In genomic region chr1:32150847-32151246, GRCh38 we compare ENCODE assay signal across 27 cellular contexts. TPM values are rescaled to one million over a fixed set of nuclear protein-coding genes. Genes with fewer than 3 reads are reported as not detected.
DNase-seq lines count a peak whose midpoint lies in the region; ATAC-seq, FAIRE-seq and TF ChIP-seq lines count a peak whose summit lies in the region.
"Had no signal": no experiment of that assay in that cellular context is flagged by ENCODE, and none has a peak within 500 bp of the region (broad histone marks: within the 10 kb centered on the region; RNA-seq: fewer than 3 reads in every experiment).

No MANE protein-coding gene starts in this region.

- no peaks in the 10 kb centered on the region for H3K4me1 ChIP-seq in hepatocyte (ENCODE audit: insufficient read depth)
- H3K4me1 ChIP-seq in uterus, result peaks cover 5 to 6% of the 10 kb centered on the region in 2 donors
- H3K4me1 ChIP-seq: prostate gland had no signal

- DNase-seq in H54 (ENCODE audit: insufficient read length, low spot score) (no peak), WERI-Rb-1 (no peak), hepatocyte (ENCODE audit: low spot score) (no peak), uterus (peak in 1 of 2 donors; percentile 32), head of caudate nucleus (no peak), glutamatergic neuron (no peak)
- DNase-seq: activated CD4-positive, alpha-beta T cell treated with anti-CD3 and anti-CD28 coated beads, Interleukin-2, amount 50 U/mL, for 48 hours; adrenal gland; central memory CD4-positive, alpha-beta T cell; left cardiac atrium; midbrain; NCI-H1048; NCI-H187 treated with DMSO at 0.1 percent for 48 hours; OCI-M1; SIG-M5; stimulated activated CD4-positive, alpha-beta T cell treated with anti-CD3 and anti-CD28 coated beads, Interleukin-4, amount 100 ng/mL, for 24 hours; transverse colon had no signal

- H3K4me2 ChIP-seq in hepatocyte, result peak overlapping the region; percentile 16
- H3K4me2 ChIP-seq: BLaER1, KMS-11 had no signal

- TF ChIP-seq POLR2A in H54 (IDR thresholded peaks at IDR 0.05; ENCODE audit: low read depth, low read length) (no peak), uterus (IDR thresholded peaks at IDR 0.05) (no peak)

- peaks cover 43% of the 10 kb centered on the region for H4K20me1 ChIP-seq in hepatocyte (ENCODE audit: insufficient read depth, poor library complexity, severe bottlenecking)

- intact Hi-C loops in uterus (cut with DNase I; ENCODE audit: low total_unique reads), result no loop called here
- intact Hi-C loops in head of caudate nucleus (cut with DNase I), result no loop called here

- no peaks in the 10 kb centered on the region for H3K4me1 Mint-ChIP-seq in glutamatergic neuron (ENCODE audit: low read depth, unreplicated experiment)

- H3K9me2 ChIP-seq in hepatocyte (replicated peaks; ENCODE audit: insufficient read depth), result no peaks in the 10 kb centered on the region

- no peak overlapping the region for H3K27ac Mint-ChIP-seq in glutamatergic neuron (ENCODE audit: unreplicated experiment)
- H3K27ac Mint-ChIP-seq: natural killer cell treated with Interleukin-12 subunit alpha and Interleukin-12 subunit beta and Interleukin-15 and Interleukin-18, amount 100 ng/mL, for 72 hours; stimulated activated naive CD8-positive, alpha-beta T cell treated with anti-CD3 and anti-CD28 coated beads, Interleukin-15, Interleukin-2, amounts not matched to agents 100 ng/mL and 50 ng/mL, for 24 hours; T-helper 1 cell treated with Interleukin-12 subunit alpha and Interleukin-12 subunit beta and Interleukin-4 antibody, amounts not matched to agents 30 μg/mL and 1 μg/mL, for 36 hours had no signal

- 63% methylated on average over 9 of the region's 9 CpGs for WGBS in hepatocyte (ENCODE audit: low lambda C conversion rate, missing lambda C conversion rate)

- no peaks in the 10 kb centered on the region for H3K27me3 ChIP-seq in WERI-Rb-1 (ENCODE audit: insufficient read depth, low read depth, severe bottlenecking)
- H3K27me3 ChIP-seq in hepatocyte, result no peaks in the 10 kb centered on the region
- no peaks in the 10 kb centered on the region for H3K27me3 ChIP-seq in uterus
- H3K27me3 ChIP-seq: adrenal gland, BLaER1, transverse colon had no signal

- H3K4me3 ChIP-seq in WERI-Rb-1 (ENCODE audit: low read depth, low read length) (no peak overlapping the region), hepatocyte (no peak overlapping the region), uterus (no peak overlapping the region)
- H3K4me3 ChIP-seq: adrenal gland, BLaER1, prostate gland, transverse colon had no signal

- no peak overlapping the region for H3K4me3 Mint-ChIP-seq in glutamatergic neuron (ENCODE audit: unreplicated experiment)
- H3K4me3 Mint-ChIP-seq: natural killer cell treated with Interleukin-12 subunit alpha and Interleukin-12 subunit beta and Interleukin-15 and Interleukin-18, amount 100 ng/mL, for 72 hours; stimulated activated naive CD8-positive, alpha-beta T cell treated with anti-CD3 and anti-CD28 coated beads, Interleukin-15, Interleukin-2, amounts not matched to agents 100 ng/mL and 50 ng/mL, for 24 hours; T-helper 1 cell treated with Interleukin-12 subunit alpha and Interleukin-12 subunit beta and Interleukin-4 antibody, amounts not matched to agents 30 μg/mL and 1 μg/mL, for 36 hours had no signal

- H3K36me3 Mint-ChIP-seq in glutamatergic neuron (ENCODE audit: unreplicated experiment), result peaks cover 13% of the 10 kb centered on the region

- H3K9me3 Mint-ChIP-seq in glutamatergic neuron (ENCODE audit: unreplicated experiment), result peaks cover 6% of the 10 kb centered on the region
- H3K9me3 Mint-ChIP-seq: natural killer cell treated with Interleukin-12 subunit alpha and Interleukin-12 subunit beta and Interleukin-15 and Interleukin-18, amount 100 ng/mL, for 72 hours had no signal

- peak; percentile 52 for FAIRE-seq in H54 (lab: Jason Lieb, UNC)

- peak overlapping the region; percentile 56 for H3K27ac ChIP-seq in WERI-Rb-1
- no peak overlapping the region for H3K27ac ChIP-seq in hepatocyte
- H3K27ac ChIP-seq in uterus, result peak overlapping the region; percentile 49 to 69
- H3K27ac ChIP-seq: adrenal gland, BLaER1, KMS-11, prostate gland, transverse colon, VCaP had no signal

- H3K9me3 ChIP-seq in WERI-Rb-1 (ENCODE audit: severe bottlenecking) (no peaks in the 10 kb centered on the region), hepatocyte (ENCODE audit: low read depth) (no peaks in the 10 kb centered on the region), uterus (no peaks in the 10 kb centered on the region)
- H3K9me3 ChIP-seq: adrenal gland, prostate gland, transverse colon had no signal

- H2AFZ ChIP-seq in hepatocyte, result no peak overlapping the region

- peaks cover 94% of the 10 kb centered on the region for H3K79me2 ChIP-seq in hepatocyte

- peaks cover 3% of the 10 kb centered on the region for H3K27me3 Mint-ChIP-seq in glutamatergic neuron (ENCODE audit: unreplicated experiment)
- H3K27me3 Mint-ChIP-seq: natural killer cell treated with Interleukin-12 subunit alpha and Interleukin-12 subunit beta and Interleukin-15 and Interleukin-18, amount 100 ng/mL, for 72 hours; stimulated activated naive CD8-positive, alpha-beta T cell treated with anti-CD3 and anti-CD28 coated beads, Interleukin-15, Interleukin-2, amounts not matched to agents 100 ng/mL and 50 ng/mL, for 24 hours had no signal

- peaks cover 12% of the 10 kb centered on the region for H3K36me3 ChIP-seq in WERI-Rb-1
- H3K36me3 ChIP-seq in hepatocyte (replicated peaks; ENCODE audit: insufficient read depth, low read depth), result no peaks in the 10 kb centered on the region
- no peaks in the 10 kb centered on the region for H3K36me3 ChIP-seq in uterus
- H3K36me3 ChIP-seq: prostate gland, transverse colon had no signal

- TF ChIP-seq CTCF in WERI-Rb-1 (IDR thresholded peaks at IDR 0.05; ENCODE audit: low read depth, low read length), result no peak
- TF ChIP-seq CTCF in hepatocyte (IDR thresholded peaks at IDR 0.05; ENCODE audit: poor library complexity), result no peak
- no peak for TF ChIP-seq CTCF in uterus (IDR thresholded peaks at IDR 0.05)
- TF ChIP-seq CTCF in glutamatergic neuron (IDR thresholded peaks at IDR 0.05; ENCODE audit: partially characterized antibody, unreplicated experiment), result no peak

- no peak for ATAC-seq in GM18861 (IDR thresholded peaks at IDR 0.05; ENCODE audit: unreplicated experiment)
- ATAC-seq: natural killer cell treated with Interleukin-12 subunit alpha and Interleukin-12 subunit beta and Interleukin-15 and Interleukin-18, amount 100 ng/mL, for 72 hours had no signal

RNA-seq across cellular contexts. Expression of gene TXLNA, which starts 28.6 kb away (rescaled TPM):
- total RNA-seq in hepatocyte (50.5 and 52.7 TPM in 2 replicates), uterus (10 to 100 TPM; 14.1 to 60.1 (median 40.4) TPM), glutamatergic neuron (ENCODE audit: unreplicated experiment) (48.6 TPM)
- polyA plus RNA-seq in hepatocyte, result 37.1 and 41.2 TPM in 2 replicates

RNA-seq across cellular contexts. Expression of gene KPNA6, which starts 43.0 kb away (rescaled TPM):
- total RNA-seq in hepatocyte, result 48.3 and 48.5 TPM in 2 replicates
- polyA plus RNA-seq in hepatocyte, result 27.7 and 30.3 TPM in 2 replicates
- total RNA-seq in uterus, result 10 to 100 TPM; 26.9 to 69.9 (median 38.5) TPM
- total RNA-seq in glutamatergic neuron (ENCODE audit: unreplicated experiment), result 79.0 TPM

RNA-seq across cellular contexts. Expression of gene CCDC28B, which starts 49.5 kb away (rescaled TPM):
- total RNA-seq in hepatocyte (12.9 and 15.8 TPM in 2 replicates), uterus (10 to 100 TPM in 1 of 4 donors, 1 to 10 TPM in 2, not detected in 1; 3.5 to 21.5 (median 7.4) TPM), glutamatergic neuron (ENCODE audit: unreplicated experiment) (34.4 TPM)
- polyA plus RNA-seq in hepatocyte, result 28.5 and 29.5 TPM in 2 replicates

RNA-seq across cellular contexts. Expression of gene IQCC, which starts 54.6 kb away (rescaled TPM):
- total RNA-seq in hepatocyte (1.5 and 1.9 TPM in 2 replicates), uterus (1 to 10 TPM in 3 of 4 donors, under 1 TPM in 1; 0.51 to 6.8 (median 4.3) TPM), glutamatergic neuron (ENCODE audit: unreplicated experiment) (2.7 TPM)
- polyA plus RNA-seq in hepatocyte, result 1.5 and 3.4 TPM in 2 replicates

RNA-seq across cellular contexts. Expression of gene DCDC2B, which starts 58.0 kb away (rescaled TPM):
- total RNA-seq in hepatocyte (not detected in 2 replicates), uterus (under 1 TPM in 2 of 4 donors, not detected in 2; 0.26 to 0.62 TPM), glutamatergic neuron (ENCODE audit: unreplicated experiment) (not detected)
- polyA plus RNA-seq in hepatocyte, result 0.17 and 0.96 TPM in 2 replicates
- total RNA-seq: adrenal gland, G401, glomerular endothelial cell, left cardiac atrium, prostate gland, transverse colon had no signal
- polyA plus RNA-seq: adrenal gland had no signal
